1 cellular context compared by ENCODE assay signal in genomic region chr3:59578129-59578528, GRCh38.
TF ChIP-seq lines count a peak whose summit lies in the region.

No MANE protein-coding gene starts in this region.

TF ChIP-seq in IMR-90, 13 proteins besides CTCF, POLR2A, EP300 and RAD21:
- TF ChIP-seq CHD1 (IDR thresholded peaks at IDR 0.05; ENCODE audit: low read depth, low read length) (no peak), MXI1 (IDR thresholded peaks at IDR 0.05; ENCODE audit: borderline replicate concordance, low read depth, low read length) (no peak), CEBPB (IDR thresholded peaks at IDR 0.05; ENCODE audit: low read depth, low read length) (no peak), NFE2L2 (IDR thresholded peaks at IDR 0.05; ENCODE audit: low read depth, low read length) (no peak), RFX5 (IDR thresholded peaks at IDR 0.05; ENCODE audit: low read depth, low read length) (no peak), BHLHE40 (IDR thresholded peaks at IDR 0.05; ENCODE audit: low read depth, low read length) (no peak), USF2 (IDR thresholded peaks at IDR 0.05; ENCODE audit: low read depth, low read length) (no peak), FOS (IDR thresholded peaks at IDR 0.05; ENCODE audit: low read depth, low read length) (no peak), MAZ (IDR thresholded peaks at IDR 0.05; ENCODE audit: borderline replicate concordance, low read depth, low read length) (no peak), SMC3 (IDR thresholded peaks at IDR 0.05; ENCODE audit: low read depth, low read length) (no peak), ELK1 (IDR thresholded peaks at IDR 0.05; ENCODE audit: borderline replicate concordance, low read depth, low read length) (no peak), MAFK (IDR thresholded peaks at IDR 0.05; ENCODE audit: low read depth, low read length) (no peak)
